17 cellular contexts compared by ENCODE assay signal in genomic region chr2:58651930-58652329, GRCh38.
"Had no signal": no experiment of that assay in that cellular context is flagged by ENCODE, and none has a peak within 500 bp of the region (broad histone marks: within the 10 kb centered on the region; RNA-seq: fewer than 3 reads in every experiment).

No MANE protein-coding gene starts in this region.

- H3K9me3 ChIP-seq: esophagus squamous epithelium, ovary, stomach, thoracic aorta, transverse colon had no signal

- H3K4me1 ChIP-seq: esophagus squamous epithelium, foreskin keratinocyte, stomach, transverse colon had no signal

- DNase-seq: effector memory CD4-positive, alpha-beta T cell; esophagus squamous epithelium; foreskin keratinocyte; naive thymus-derived CD4-positive, alpha-beta T cell; nephron progenitor cell; ovary; right cardiac atrium; small intestine; stimulated activated CD4-positive, alpha-beta T cell treated with anti-CD3 and anti-CD28 coated beads, Interleukin-12 subunit alpha, Interleukin-12 subunit beta, amount 100 ng/mL, for 4 hours; stimulated activated naive CD4-positive, alpha-beta T cell; stomach; substantia nigra; transverse colon had no signal

- FAIRE-seq: endometrium, small intestine had no signal

- H3K4me2 ChIP-seq: hepatocyte had no signal

- H3K27ac ChIP-seq: epithelial cell of prostate, esophagus squamous epithelium, foreskin keratinocyte, hepatocyte, ovary, stomach, thoracic aorta, transverse colon had no signal

- H2AFZ ChIP-seq: hepatocyte had no signal

- ATAC-seq: foreskin keratinocyte; naive thymus-derived CD4-positive, alpha-beta T cell; right cardiac atrium had no signal

- H3K27me3 ChIP-seq: foreskin keratinocyte, hepatocyte, ovary, stomach, transverse colon had no signal

- H3K36me3 ChIP-seq: esophagus squamous epithelium, ovary, stomach, thoracic aorta, transverse colon had no signal

- H3K4me3 ChIP-seq: esophagus squamous epithelium, hepatocyte, ovary, stomach, thoracic aorta, transverse colon had no signal
